Comparison of ENCODE assay signal across 26 cellular contexts in the genomic region with DNA sequence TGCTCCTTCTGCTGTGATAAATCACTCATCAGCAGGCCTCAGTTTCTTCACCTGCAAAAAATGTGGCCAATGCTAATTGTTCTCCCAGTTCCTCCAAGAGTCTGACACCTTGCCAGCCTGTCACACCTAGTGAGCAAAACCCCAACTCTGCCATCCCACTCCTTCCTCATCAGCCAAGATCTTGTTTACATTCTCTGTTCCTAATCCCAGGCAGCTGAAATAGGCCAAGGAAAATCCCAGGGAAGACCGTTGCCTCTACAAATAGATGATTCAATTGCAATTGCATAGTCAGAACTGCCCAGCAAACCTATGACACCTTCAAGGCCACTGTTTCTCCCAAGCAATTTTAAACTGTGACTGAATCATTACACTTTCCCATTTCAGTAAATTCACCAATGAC.
DNase-seq lines count a peak whose midpoint lies in the region; ATAC-seq, FAIRE-seq and TF ChIP-seq lines count a peak whose summit lies in the region.
"Had no signal": no experiment of that assay in that cellular context is flagged by ENCODE, and none has a peak within 500 bp of the region (broad histone marks: within the 10 kb centered on the region; RNA-seq: fewer than 3 reads in every experiment).

No MANE protein-coding gene starts in this region.

- WGBS in pancreas, 2 donors = 15 to 19% methylated on average over 1 of the region's 1 CpG

- no peak overlapping the region for H3K4me3 Mint-ChIP-seq in stimulated activated naive B cell treated with anti-CD40 and anti-IgM and Interleukin-4, amounts not matched to agents 10 μg/mL and 1 μg/mL and 100 μg/mL, for 72 hours
- no peak overlapping the region for H3K4me3 Mint-ChIP-seq in activated naive CD4-positive, alpha-beta T cell treated with anti-CD3 and anti-CD28 coated beads, Interleukin-2, amount 10 ng/mL, durations not matched to agents 7 days and 5 days
- no peak overlapping the region for H3K4me3 Mint-ChIP-seq in natural killer cell treated with Interleukin-12 subunit alpha and Interleukin-12 subunit beta and Interleukin-15 and Interleukin-18, amount 100 ng/mL, for 72 hours
- H3K4me3 Mint-ChIP-seq: mesothelial cell of epicardium, neural crest cell, T-cell had no signal

- DNase-seq in Daoy (ENCODE audit: low read depth) (peak; percentile 14), RCC 7860 (ENCODE audit: low spot score) (peak; percentile 69), epithelial cell of proximal tubule (ENCODE audit: low read depth) (peak; percentile 81), pancreas (peak in 4 of 6 donors; percentile 72 to 88 (median 80)), Peyer's patch (no peak)
- no peak for DNase-seq in stimulated activated naive B cell treated with anti-CD40 and anti-IgM and Interleukin-4, amounts not matched to agents 10 μg/mL and 1 μg/mL and 100 μg/mL, for 72 hours
- DNase-seq in activated naive CD4-positive, alpha-beta T cell treated with anti-CD3 and anti-CD28 coated beads, Interleukin-2, amount 10 ng/mL, durations not matched to agents 7 days and 5 days = no peak
- DNase-seq in natural killer cell treated with Interleukin-12 subunit alpha and Interleukin-12 subunit beta and Interleukin-15 and Interleukin-18, amount 100 ng/mL, for 72 hours (ENCODE audit: low spot score) = no peak
- DNase-seq: ACHN; activated CD4-positive, alpha-beta T cell treated with anti-CD3 and anti-CD28 coated beads, Interleukin-2, amount 50 U/mL, for 1 hour; dorsolateral prefrontal cortex; erythroblast; GDM1; GM23248; NCI-H1694; NCI-H2227 treated with DMSO at 0.1 percent for 48 hours; NCI-H82; SIG-M5; spleen; stimulated activated CD4-positive, alpha-beta T cell treated with anti-CD3 and anti-CD28 coated beads, Interleukin-4, amount 100 ng/mL, for 24 hours; T-cell had no signal

- ATAC-seq in pancreas = peak; percentile 91 to 98 (median 94)
- no peak for ATAC-seq in stimulated activated naive B cell treated with anti-CD40 and anti-IgM and Interleukin-4, amounts not matched to agents 10 μg/mL and 1 μg/mL and 100 μg/mL, for 72 hours (replicated peaks)
- ATAC-seq in natural killer cell treated with Interleukin-12 subunit alpha and Interleukin-12 subunit beta and Interleukin-15 and Interleukin-18, amount 100 ng/mL, for 72 hours = no peak
- ATAC-seq: T-cell had no signal

- H3K4me3 ChIP-seq in epithelial cell of proximal tubule (ENCODE audit: low read depth, low read length) (no peak overlapping the region), pancreas (no peak overlapping the region), Peyer's patch (no peak overlapping the region)
- H3K4me3 ChIP-seq: dorsolateral prefrontal cortex, GM23248, spleen had no signal

- H3K27ac Mint-ChIP-seq in stimulated activated naive B cell treated with anti-CD40 and anti-IgM and Interleukin-4, amounts not matched to agents 10 μg/mL and 1 μg/mL and 100 μg/mL, for 72 hours = no peak overlapping the region
- H3K27ac Mint-ChIP-seq in activated naive CD4-positive, alpha-beta T cell treated with anti-CD3 and anti-CD28 coated beads, Interleukin-2, amount 10 ng/mL, durations not matched to agents 7 days and 5 days = no peak overlapping the region
- H3K27ac Mint-ChIP-seq in natural killer cell treated with Interleukin-12 subunit alpha and Interleukin-12 subunit beta and Interleukin-15 and Interleukin-18, amount 100 ng/mL, for 72 hours = no peak overlapping the region
- H3K27ac Mint-ChIP-seq: mesothelial cell of epicardium, T-cell had no signal

- intact Hi-C loops in pancreas (cut with DNase I) = no loop called here

- peaks cover 0 to 13% of the 10 kb centered on the region in 2 donors for H3K9me3 Mint-ChIP-seq in stimulated activated naive B cell treated with anti-CD40 and anti-IgM and Interleukin-4, amounts not matched to agents 10 μg/mL and 1 μg/mL and 100 μg/mL, for 72 hours
- H3K9me3 Mint-ChIP-seq in activated naive CD4-positive, alpha-beta T cell treated with anti-CD3 and anti-CD28 coated beads, Interleukin-2, amount 10 ng/mL, durations not matched to agents 7 days and 5 days = no peaks in the 10 kb centered on the region
- no peaks in the 10 kb centered on the region for H3K9me3 Mint-ChIP-seq in natural killer cell treated with Interleukin-12 subunit alpha and Interleukin-12 subunit beta and Interleukin-15 and Interleukin-18, amount 100 ng/mL, for 72 hours
- H3K9me3 Mint-ChIP-seq: neural crest cell had no signal

- peaks cover 10 to 11% of the 10 kb centered on the region in 2 donors for H3K36me3 Mint-ChIP-seq in stimulated activated naive B cell treated with anti-CD40 and anti-IgM and Interleukin-4, amounts not matched to agents 10 μg/mL and 1 μg/mL and 100 μg/mL, for 72 hours
- no peaks in the 10 kb centered on the region for H3K36me3 Mint-ChIP-seq in activated naive CD4-positive, alpha-beta T cell treated with anti-CD3 and anti-CD28 coated beads, Interleukin-2, amount 10 ng/mL, durations not matched to agents 7 days and 5 days
- peaks cover 4% of the 10 kb centered on the region for H3K36me3 Mint-ChIP-seq in natural killer cell treated with Interleukin-12 subunit alpha and Interleukin-12 subunit beta and Interleukin-15 and Interleukin-18, amount 100 ng/mL, for 72 hours
- H3K36me3 Mint-ChIP-seq: mesothelial cell of epicardium had no signal

- no peaks in the 10 kb centered on the region for H3K27me3 ChIP-seq in pancreas
- no peaks in the 10 kb centered on the region for H3K27me3 ChIP-seq in Peyer's patch
- H3K27me3 ChIP-seq: dorsolateral prefrontal cortex, spleen had no signal

- FAIRE-seq in RCC 7860 (lab: Jason Lieb, UNC) (peak; percentile 28), pancreas (lab: Jason Lieb, UNC) (no peak)
- FAIRE-seq: frontal cortex, urothelium cell line had no signal

- peaks cover 14 to 28% (median 21%) of the 10 kb centered on the region in 3 donors for H3K4me1 ChIP-seq in pancreas
- no peaks in the 10 kb centered on the region for H3K4me1 ChIP-seq in Peyer's patch

- H3K4me1 Mint-ChIP-seq in stimulated activated naive B cell treated with anti-CD40 and anti-IgM and Interleukin-4, amounts not matched to agents 10 μg/mL and 1 μg/mL and 100 μg/mL, for 72 hours = peaks cover 16 to 23% of the 10 kb centered on the region in 2 donors
- H3K4me1 Mint-ChIP-seq in activated naive CD4-positive, alpha-beta T cell treated with anti-CD3 and anti-CD28 coated beads, Interleukin-2, amount 10 ng/mL, durations not matched to agents 7 days and 5 days = peaks cover 11% of the 10 kb centered on the region
- peaks cover 7 to 25% of the 10 kb centered on the region in 2 donors for H3K4me1 Mint-ChIP-seq in natural killer cell treated with Interleukin-12 subunit alpha and Interleukin-12 subunit beta and Interleukin-15 and Interleukin-18, amount 100 ng/mL, for 72 hours (ENCODE audit: low read depth in 2 of 2)

- peak overlapping the region; percentile 11 to 67 (median 42) for H3K27ac ChIP-seq in pancreas
- no peak overlapping the region for H3K27ac ChIP-seq in Peyer's patch
- H3K27ac ChIP-seq: C4-2B, dorsolateral prefrontal cortex, GM23248, spleen had no signal

- H3K36me3 ChIP-seq in pancreas = no peaks in the 10 kb centered on the region
- H3K36me3 ChIP-seq in Peyer's patch = no peaks in the 10 kb centered on the region
- H3K36me3 ChIP-seq: spleen had no signal

- no peaks in the 10 kb centered on the region for H3K27me3 Mint-ChIP-seq in stimulated activated naive B cell treated with anti-CD40 and anti-IgM and Interleukin-4, amounts not matched to agents 10 μg/mL and 1 μg/mL and 100 μg/mL, for 72 hours
- H3K27me3 Mint-ChIP-seq in activated naive CD4-positive, alpha-beta T cell treated with anti-CD3 and anti-CD28 coated beads, Interleukin-2, amount 10 ng/mL, durations not matched to agents 7 days and 5 days = no peaks in the 10 kb centered on the region
- no peaks in the 10 kb centered on the region for H3K27me3 Mint-ChIP-seq in natural killer cell treated with Interleukin-12 subunit alpha and Interleukin-12 subunit beta and Interleukin-15 and Interleukin-18, amount 100 ng/mL, for 72 hours
- H3K27me3 Mint-ChIP-seq: T-cell had no signal

- CTCF ChIA-PET in activated naive CD4-positive, alpha-beta T cell treated with anti-CD3 and anti-CD28 coated beads, Interleukin-2, amount 10 ng/mL, durations not matched to agents 7 days and 5 days (lab: Charles Lee) = no interaction called here

- no peak for TF ChIP-seq POLR2A in Peyer's patch (IDR thresholded peaks at IDR 0.05)

- TF ChIP-seq CTCF in epithelial cell of proximal tubule (conservative IDR thresholded peaks at IDR 0.05; ENCODE audit: low read depth, low read length) (no peak), pancreas (IDR thresholded peaks at IDR 0.05) (no peak), Peyer's patch (IDR thresholded peaks at IDR 0.05) (no peak)

- H3K9me3 ChIP-seq in pancreas (no peaks in the 10 kb centered on the region), Peyer's patch (no peaks in the 10 kb centered on the region)

Comparison
In these comparisons a context has a peak if more than half of its experiments do, and no peak if none do; other contexts are left out.
1. DNase-seq: peak in Daoy (single experiment), RCC 7860 (single experiment), epithelial cell of proximal tubule (single experiment) and pancreas (4 of 6); none in stimulated activated naive B cell treated with anti-CD40 and anti-IgM and Interleukin-4, amounts not matched to agents 10 μg/mL and 1 μg/mL and 100 μg/mL, for 72 hours (single experiment), activated naive CD4-positive, alpha-beta T cell treated with anti-CD3 and anti-CD28 coated beads, Interleukin-2, amount 10 ng/mL, durations not matched to agents 7 days and 5 days (single experiment), natural killer cell treated with Interleukin-12 subunit alpha and Interleukin-12 subunit beta and Interleukin-15 and Interleukin-18, amount 100 ng/mL, for 72 hours (single experiment) and Peyer's patch (0 of 3).
2. ATAC-seq: peak in pancreas (4 of 4); none in stimulated activated naive B cell treated with anti-CD40 and anti-IgM and Interleukin-4, amounts not matched to agents 10 μg/mL and 1 μg/mL and 100 μg/mL, for 72 hours (0 of 2) and natural killer cell treated with Interleukin-12 subunit alpha and Interleukin-12 subunit beta and Interleukin-15 and Interleukin-18, amount 100 ng/mL, for 72 hours (0 of 2).
3. H3K27ac ChIP-seq: peak in pancreas (4 of 4); none in Peyer's patch (0 of 4).